8 cellular contexts compared by ENCODE assay signal in genomic region chr17:49576906-49577650, GRCh38. TPM values are rescaled to one million over a fixed set of nuclear protein-coding genes. Genes with fewer than 3 reads are reported as not detected.
DNase-seq lines count a peak whose midpoint lies in the region; ATAC-seq and TF ChIP-seq lines count a peak whose summit lies in the region.

No MANE protein-coding gene starts in this region.

- peak overlapping the region; percentile 100 for H3K4me2 ChIP-seq in hepatocyte
- H3K4me2 ChIP-seq in skeletal muscle satellite cell (ENCODE audit: low read length): peak overlapping the region; percentile 99

- H3K27me3 ChIP-seq in HAP-1 (ENCODE audit: low read depth) (no peaks in the 10 kb centered on the region), hepatocyte (peaks cover 38% of the 10 kb centered on the region), skeletal muscle satellite cell (ENCODE audit: control insufficient read depth, insufficient read depth, low read length) (peaks cover 41% of the 10 kb centered on the region)

- H2AFZ ChIP-seq in hepatocyte: peak overlapping the region; percentile 56

- in situ Hi-C loops in HAP-1 (cut with MboI; ENCODE audit: low sequenced_read_pairs): loop anchor here (10.0 kb wide), 1 partner anchor 428 kb away; no protein-coding TSS in a partner anchor
- in situ Hi-C loops in KBM-7 (cut with MboI; ENCODE audit: low pct_unique_long_range_greater_than_20kb, low sequenced_read_pairs): loop anchor here (10.0 kb wide), 1 partner anchor 268 kb away; the partner anchor contains the start of gene TAC4

- H3K36me3 ChIP-seq in HAP-1 (replicated peaks): no peaks in the 10 kb centered on the region
- no peaks in the 10 kb centered on the region for H3K36me3 ChIP-seq in hepatocyte (replicated peaks; ENCODE audit: insufficient read depth, low read depth)
- no peaks in the 10 kb centered on the region for H3K36me3 ChIP-seq in skeletal muscle satellite cell (ENCODE audit: insufficient read depth, low read length)

- H3K27ac Mint-ChIP-seq in activated naive CD8-positive, alpha-beta T cell: no peak overlapping the region

- H3K4me3 ChIP-seq in HAP-1 (peak overlapping the region; percentile 48), hepatocyte (peak overlapping the region; percentile 94), skeletal muscle satellite cell (ENCODE audit: low read length) (peak overlapping the region; percentile 76)

- H3K9ac ChIP-seq in skeletal muscle satellite cell (ENCODE audit: low read depth, low read length): peak overlapping the region; percentile 56

- peak overlapping the region; percentile 62 for H3K4me3 Mint-ChIP-seq in activated naive CD8-positive, alpha-beta T cell

- H3K79me2 ChIP-seq in hepatocyte: no peaks in the 10 kb centered on the region

- H3K4me1 ChIP-seq in HAP-1 (peaks cover 3% of the 10 kb centered on the region; the same call in 1 of the 2 replicates), hepatocyte (ENCODE audit: insufficient read depth) (peaks cover 10% of the 10 kb centered on the region), skeletal muscle satellite cell (ENCODE audit: control insufficient read depth, insufficient read depth, low read length) (peaks cover 28% of the 10 kb centered on the region)

- no peaks in the 10 kb centered on the region for H4K20me1 ChIP-seq in hepatocyte (ENCODE audit: insufficient read depth, poor library complexity, severe bottlenecking)

- no peak for DNase-seq in HAP-1 (ENCODE audit: low spot score in 2 of 2)
- peak; percentile 5 for DNase-seq in hepatocyte (ENCODE audit: low spot score)
- DNase-seq in NCI-H1092 treated with DMSO at 0.1 percent for 48 hours (lab: John Stamatoyannopoulos, UW): no peak
- DNase-seq in OCI-M1 (lab: John Stamatoyannopoulos, UW): no peak
- no peak for DNase-seq in KBM-7

- H3K27ac ChIP-seq in hepatocyte: no peak overlapping the region

- no peaks in the 10 kb centered on the region for H3K9me3 ChIP-seq in HAP-1
- H3K9me3 ChIP-seq in hepatocyte (ENCODE audit: low read depth): no peaks in the 10 kb centered on the region
- no peaks in the 10 kb centered on the region for H3K9me3 ChIP-seq in skeletal muscle satellite cell (replicated peaks; ENCODE audit: low read length)

- ATAC-seq in GM21529 (IDR thresholded peaks at IDR 0.05; ENCODE audit: unreplicated experiment): no peak

- 30% methylated on average over 12 of the region's 24 CpGs for WGBS in hepatocyte (ENCODE audit: low lambda C conversion rate, missing lambda C conversion rate)

- peaks cover 14% of the 10 kb centered on the region for H3K27me3 Mint-ChIP-seq in activated naive CD8-positive, alpha-beta T cell

- no peak for TF ChIP-seq CTCF in hepatocyte (IDR thresholded peaks at IDR 0.05; ENCODE audit: poor library complexity)

- H3K9me3 Mint-ChIP-seq in activated naive CD8-positive, alpha-beta T cell (ENCODE audit: low read depth): no peaks in the 10 kb centered on the region

- peaks cover 4% of the 10 kb centered on the region for H3K4me1 Mint-ChIP-seq in activated naive CD8-positive, alpha-beta T cell (ENCODE audit: low read depth)

- H3K36me3 Mint-ChIP-seq in activated naive CD8-positive, alpha-beta T cell: no peaks in the 10 kb centered on the region

- no peaks in the 10 kb centered on the region for H3K9me2 ChIP-seq in hepatocyte (replicated peaks; ENCODE audit: insufficient read depth)

RNA-seq across cellular contexts. Expression of gene NXPH3, which starts 1.4 kb away (rescaled TPM):
- 0.40 and 1.2 TPM in 2 replicates for total RNA-seq in hepatocyte
- polyA plus RNA-seq in hepatocyte: 0.21 and 0.77 TPM in 2 replicates
- total RNA-seq in skeletal muscle satellite cell (2012; rRNA removed): under 0.01 TPM in 1 of 2 replicates, not detected in the other
